ENCODE assay signal across 15 cellular contexts in the genomic region with DNA sequence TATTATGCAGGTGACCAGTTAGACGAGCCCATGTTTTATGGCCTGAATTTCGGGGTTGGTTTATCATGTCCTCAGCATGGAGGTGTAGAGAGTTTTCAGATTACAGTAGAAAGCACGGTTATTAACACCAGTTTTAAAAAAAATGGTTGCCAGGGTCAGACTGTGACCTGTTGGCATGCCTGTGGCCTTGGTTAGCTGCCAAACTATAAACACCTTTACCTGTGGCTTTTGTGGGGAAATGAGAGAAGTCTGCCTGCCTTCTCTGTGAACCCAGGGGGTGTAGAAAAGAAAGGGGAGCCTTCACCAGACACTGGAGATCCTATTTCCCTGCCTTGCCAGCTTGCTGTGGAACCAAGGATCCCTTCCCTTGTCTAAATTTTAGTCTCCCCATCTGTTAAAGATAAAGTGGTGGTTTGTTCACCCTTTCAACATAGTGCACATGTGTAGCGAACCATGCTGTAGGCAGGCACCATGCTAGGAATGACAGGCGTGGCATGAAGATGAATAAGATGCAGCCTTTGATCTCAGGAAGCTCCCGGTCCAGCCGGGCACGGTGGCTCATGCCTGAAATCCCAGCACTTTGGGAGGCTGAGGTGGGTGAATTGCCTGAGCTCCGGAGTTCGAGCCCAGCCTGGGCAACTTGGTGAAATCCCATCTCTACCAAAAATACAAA. TPM values are rescaled to one million over a fixed set of nuclear protein-coding genes. Genes with fewer than 3 reads are reported as not detected.
A peak's percentile ranks its signal among the peaks of the same experiment; 100 is the strongest.
DNase-seq lines count a peak whose midpoint lies in the region; ATAC-seq, FAIRE-seq and TF ChIP-seq lines count a peak whose summit lies in the region.
"Had no signal": no experiment of that assay in that cellular context is flagged by ENCODE, and none has a peak within 500 bp of the region (broad histone marks: within the 10 kb centered on the region; RNA-seq: fewer than 3 reads in every experiment).

No MANE protein-coding gene starts in this region.

- intact Hi-C loops in MCF 10A (cut with micrococcal nuclease) (no loop called here), breast epithelium (cut with DNase I; ENCODE audit: low total_unique reads) (no loop called here)

- H3K4me3 ChIP-seq in breast epithelium, result no peak overlapping the region
- H3K4me3 ChIP-seq: MG63, stomach, uterus had no signal

- BruUV-seq in MCF 10A (replicated peaks; lab: Mats Ljungman, UMichigan), result no TSS peak

- H3K9me3 ChIP-seq in breast epithelium, result no peaks in the 10 kb centered on the region
- H3K9me3 ChIP-seq: MG63, stomach, uterus had no signal

- POLR2A ChIA-PET in MCF 10A (lab: Yijun Ruan, JAX), result no interaction called here

- FAIRE-seq in urothelium cell line (lab: Jason Lieb, UNC), result no peak

- no peaks in the 10 kb centered on the region for H3K4me1 ChIP-seq in breast epithelium
- H3K4me1 ChIP-seq: uterus had no signal

- peak; percentile 13 for DNase-seq in MCF 10A (ENCODE audit: unreplicated experiment)
- no peak for DNase-seq in breast epithelium (ENCODE audit: low spot score in 2 of 2)
- peak; percentile 52 for DNase-seq in NCI-H2196 treated with DMSO at 0.1 percent for 48 hours (lab: John Stamatoyannopoulos, UW; ENCODE audit: unreplicated experiment)
- DNase-seq in activated naive CD8-positive, alpha-beta T cell treated with anti-CD3 and anti-CD28 coated beads for 36 hours, result no peak
- DNase-seq in urothelium cell line (ENCODE audit: low spot score), result peak; percentile 40
- no peak for DNase-seq in glutamatergic neuron
- DNase-seq in GF-D8 (lab: John Stamatoyannopoulos, UW), result no peak
- DNase-seq: amniotic stem cell, foreskin fibroblast, MG63, NCI-H187 treated with DMSO at 0.1 percent for 48 hours, stomach, uterus had no signal

- TF ChIP-seq CTCF in MCF 10A (IDR thresholded peaks at IDR 0.05; ENCODE audit: unreplicated experiment) (no peak), breast epithelium (IDR thresholded peaks at IDR 0.05) (no peak), glutamatergic neuron (IDR thresholded peaks at IDR 0.05; ENCODE audit: partially characterized antibody, unreplicated experiment) (no peak)

- H3K27ac Mint-ChIP-seq in MCF 10A (ENCODE audit: low read depth, unreplicated experiment) (no peak overlapping the region), glutamatergic neuron (ENCODE audit: unreplicated experiment) (no peak overlapping the region)
- H3K27ac Mint-ChIP-seq in activated naive CD8-positive, alpha-beta T cell treated with anti-CD3 and anti-CD28 coated beads for 36 hours, result peak overlapping the region; percentile 78

- H3K4me3 Mint-ChIP-seq in MCF 10A (ENCODE audit: unreplicated experiment) (no peak overlapping the region), glutamatergic neuron (ENCODE audit: unreplicated experiment) (no peak overlapping the region)
- H3K4me3 Mint-ChIP-seq in activated naive CD8-positive, alpha-beta T cell treated with anti-CD3 and anti-CD28 coated beads for 36 hours, result no peak overlapping the region

- no peak for TF ChIP-seq POLR2A in breast epithelium (IDR thresholded peaks at IDR 0.05)

- CTCF ChIA-PET in MCF 10A (lab: Yijun Ruan, JAX), result interaction anchor here (0.6 to 4.3 kb wide), 5 partner anchors 10 to 1079 kb away, joined by 3 to 17 read pairs (median 4); no protein-coding TSS in a partner anchor

- ATAC-seq in HG03095 (IDR thresholded peaks at IDR 0.05; ENCODE audit: unreplicated experiment), result no peak
- ATAC-seq: activated CD4-positive, CD25-positive, alpha-beta regulatory T cell treated with anti-CD3 and anti-CD28 coated beads, Interleukin-2, amount 50 U/mL, for 24 hours had no signal

- H3K4me1 Mint-ChIP-seq in MCF 10A (ENCODE audit: insufficient read depth, unreplicated experiment) (peaks cover 9% of the 10 kb centered on the region), glutamatergic neuron (ENCODE audit: low read depth, unreplicated experiment) (peaks cover 6% of the 10 kb centered on the region)
- peaks cover 72% of the 10 kb centered on the region for H3K4me1 Mint-ChIP-seq in activated naive CD8-positive, alpha-beta T cell treated with anti-CD3 and anti-CD28 coated beads for 36 hours

- H3K36me3 Mint-ChIP-seq in MCF 10A (ENCODE audit: insufficient read depth, unreplicated experiment) (peaks cover 5% of the 10 kb centered on the region), glutamatergic neuron (ENCODE audit: unreplicated experiment) (no peaks in the 10 kb centered on the region)
- peaks cover 36% of the 10 kb centered on the region for H3K36me3 Mint-ChIP-seq in activated naive CD8-positive, alpha-beta T cell treated with anti-CD3 and anti-CD28 coated beads for 36 hours

- H3K9me3 Mint-ChIP-seq in MCF 10A (ENCODE audit: unreplicated experiment) (no peaks in the 10 kb centered on the region), glutamatergic neuron (ENCODE audit: unreplicated experiment) (peaks cover 5% of the 10 kb centered on the region)
- peaks cover 1% of the 10 kb centered on the region for H3K9me3 Mint-ChIP-seq in activated naive CD8-positive, alpha-beta T cell treated with anti-CD3 and anti-CD28 coated beads for 36 hours

- H3K36me3 ChIP-seq in breast epithelium, result no peaks in the 10 kb centered on the region
- H3K36me3 ChIP-seq: MG63, stomach, uterus had no signal

- H3K27me3 Mint-ChIP-seq in MCF 10A (ENCODE audit: insufficient read depth, unreplicated experiment) (no peaks in the 10 kb centered on the region), glutamatergic neuron (ENCODE audit: unreplicated experiment) (peaks cover 2% of the 10 kb centered on the region)
- H3K27me3 Mint-ChIP-seq in activated naive CD8-positive, alpha-beta T cell treated with anti-CD3 and anti-CD28 coated beads for 36 hours, result no peaks in the 10 kb centered on the region

- no peak overlapping the region for H3K27ac ChIP-seq in breast epithelium
- H3K27ac ChIP-seq: stomach, uterus had no signal

- H3K27me3 ChIP-seq in breast epithelium, result no peaks in the 10 kb centered on the region
- H3K27me3 ChIP-seq: MG63, stomach, uterus had no signal

RNA-seq across cellular contexts. Expression of a gene that starts 6.1 kb away (rescaled TPM):
- total RNA-seq in MCF 10A (2022) (39.6 and 61.0 TPM in 2 replicates), breast epithelium (10 to 100 TPM; 16.5 to 33.1 (median 19.0) TPM), glutamatergic neuron (ENCODE audit: unreplicated experiment) (18.9 TPM)
- 100 to 1,000 TPM; 216 to 226 TPM for total RNA-seq in activated naive CD8-positive, alpha-beta T cell treated with anti-CD3 and anti-CD28 coated beads for 36 hours

RNA-seq across cellular contexts. Expression of a gene that starts 40.3 kb away (rescaled TPM):
- total RNA-seq in MCF 10A (2022) (71.0 and 91.0 TPM in 2 replicates), breast epithelium (10 to 100 TPM; 48.3 to 54.1 (median 50.3) TPM), glutamatergic neuron (ENCODE audit: unreplicated experiment) (48.5 TPM)
- total RNA-seq in activated naive CD8-positive, alpha-beta T cell treated with anti-CD3 and anti-CD28 coated beads for 36 hours, result 10 to 100 TPM; 69.0 to 69.3 TPM

RNA-seq across cellular contexts. Expression of a gene that starts 43.5 kb away (rescaled TPM):
- total RNA-seq in MCF 10A (2022), result 0.84 and 1.2 TPM in 2 replicates
- 1 to 10 TPM; 4.9 to 8.6 (median 7.3) TPM for total RNA-seq in breast epithelium
- 100 to 1,000 TPM; 169 to 170 TPM for total RNA-seq in activated naive CD8-positive, alpha-beta T cell treated with anti-CD3 and anti-CD28 coated beads for 36 hours
- total RNA-seq in glutamatergic neuron (ENCODE audit: unreplicated experiment), result 1.6 TPM

Comparison
In these comparisons a context has a peak if more than half of its experiments do, and no peak if none do; other contexts are left out.
1. DNase-seq: peak in MCF 10A (single experiment), NCI-H2196 treated with DMSO at 0.1 percent for 48 hours (single experiment) and urothelium cell line (single experiment); none in breast epithelium (0 of 2), activated naive CD8-positive, alpha-beta T cell treated with anti-CD3 and anti-CD28 coated beads for 36 hours (single experiment), glutamatergic neuron (single experiment) and GF-D8 (single experiment).
2. RNA of a gene that starts 43.5 kb away (total RNA-seq): 169 to 170 TPM in activated naive CD8-positive, alpha-beta T cell treated with anti-CD3 and anti-CD28 coated beads for 36 hours; 4.9 to 8.6 TPM in breast epithelium, 1.6 TPM in glutamatergic neuron (single experiment) and 0.84 to 1.2 TPM in MCF 10A; every median in the first group is over 10 times any median in the second.